Comparison of ENCODE assay signal across 9 cellular contexts in the genomic region with DNA sequence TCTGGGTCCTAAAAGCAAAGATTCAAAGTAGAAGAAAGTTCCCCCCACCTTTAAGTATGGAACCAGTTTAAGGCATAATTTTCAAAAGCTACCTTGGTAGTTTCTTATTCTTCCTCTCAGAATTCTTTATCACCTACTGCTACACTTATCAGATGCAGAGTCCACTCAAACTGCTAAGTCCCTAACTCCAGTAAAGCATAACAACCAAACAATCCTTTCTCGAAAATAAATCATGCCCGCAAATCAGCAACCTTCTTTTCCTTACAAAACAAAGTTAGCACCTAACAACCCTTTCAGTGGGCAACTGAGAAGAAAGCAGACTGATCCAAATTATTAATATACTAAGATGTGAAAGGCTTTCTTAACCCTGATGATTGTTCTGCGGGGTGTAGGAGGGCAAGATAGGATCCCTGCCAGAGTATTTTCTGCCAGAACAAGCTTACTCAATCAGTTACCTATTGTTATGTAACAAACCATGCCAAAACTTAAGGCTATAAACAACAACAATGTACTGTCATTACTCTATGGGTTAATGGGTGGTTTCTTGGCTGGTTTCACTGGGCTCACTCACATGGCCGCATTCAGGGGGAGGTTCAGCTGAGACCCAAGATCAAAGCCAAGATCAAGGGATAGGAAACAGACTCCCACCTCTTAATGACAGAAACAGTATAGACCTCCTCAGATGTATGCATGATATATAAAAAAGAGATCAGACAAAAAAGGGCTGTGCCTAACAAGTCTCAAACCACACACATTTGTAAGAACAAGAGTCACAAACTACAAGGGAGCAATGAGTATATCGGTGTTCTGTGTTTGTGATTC. TPM values are rescaled to one million over a fixed set of nuclear protein-coding genes. Genes with fewer than 3 reads are reported as not detected.
A peak's percentile ranks its signal among the peaks of the same experiment; 100 is the strongest.
DNase-seq lines count a peak whose midpoint lies in the region; ATAC-seq and TF ChIP-seq lines count a peak whose summit lies in the region.
"Had no signal": no experiment of that assay in that cellular context is flagged by ENCODE, and none has a peak within 500 bp of the region (broad histone marks: within the 10 kb centered on the region; RNA-seq: fewer than 3 reads in every experiment).

No MANE protein-coding gene starts in this region.

- in situ Hi-C loops in mammary epithelial cell (cut with MboI; ENCODE audit: low sequenced_read_pairs in 2 of 2), result loop anchor here (25.0 kb wide), 1 partner anchor 173 kb away; no protein-coding TSS in a partner anchor

- ATAC-seq in GM18868 (IDR thresholded peaks at IDR 0.05; ENCODE audit: unreplicated experiment) (peak; percentile 34), HG03432 (IDR thresholded peaks at IDR 0.05; ENCODE audit: unreplicated experiment) (peak; percentile 10), GM21717 (IDR thresholded peaks at IDR 0.05; ENCODE audit: unreplicated experiment) (no peak)

- H3K27me3 ChIP-seq in mammary epithelial cell (ENCODE audit: insufficient read depth, low read length), result no peaks in the 10 kb centered on the region

- TF ChIP-seq CTCF in mammary epithelial cell (conservative IDR thresholded peaks at IDR 0.05 in 1 of 2, IDR thresholded peaks at IDR 0.05 in 1 of 2; ENCODE audit: extremely low read depth in 1 of 2, insufficient read depth in 1 of 2, low read depth in 1 of 2, low read length in 2 of 2), result no peak

- DNase-seq in mammary epithelial cell (no peak), pulmonary artery endothelial cell (ENCODE audit: low read depth, low spot score) (peak; percentile 4), NCI-H510A treated with DMSO at 0.1 percent for 48 hours (lab: John Stamatoyannopoulos, UW) (no peak), AG08396 (ENCODE audit: low spot score) (no peak), mucosa of gallbladder (ENCODE audit: low spot score) (no peak)
- DNase-seq: DMS79 had no signal

- no peaks in the 10 kb centered on the region for H3K36me3 ChIP-seq in mammary epithelial cell (ENCODE audit: insufficient read depth, low read length)

- H3K4me3 ChIP-seq in mammary epithelial cell (replicated peaks in 1 of 3; ENCODE audit: insufficient read depth in 1 of 3, low read depth in 2 of 3, low read length in 3 of 3), result no peak overlapping the region

- H3K9me3 ChIP-seq in mammary epithelial cell (replicated peaks; ENCODE audit: insufficient read depth, low read length), result no peaks in the 10 kb centered on the region

- no TSS peak for BruUV-seq in mammary epithelial cell (replicated peaks; lab: Mats Ljungman, UMichigan)

- WGBS in mammary epithelial cell (ENCODE audit: low coverage, missing lambda C conversion rate), result 73% methylated on average over 5 of the region's 5 CpGs

- H3K79me2 ChIP-seq in mammary epithelial cell (ENCODE audit: insufficient read depth, low read length), result peaks cover 93% of the 10 kb centered on the region

- dilution Hi-C loops in mammary epithelial cell (cut with HindIII; ENCODE audit: low sequenced_read_pairs), result no loop called here

- H4K20me1 ChIP-seq in mammary epithelial cell (ENCODE audit: insufficient read depth, low read length), result peaks cover 3% of the 10 kb centered on the region

- H3K4me1 ChIP-seq in mammary epithelial cell (ENCODE audit: insufficient read depth, low read length), result peaks cover 23% of the 10 kb centered on the region

- H2AFZ ChIP-seq in mammary epithelial cell (ENCODE audit: low read depth, low read length), result no peak overlapping the region

- H3K4me2 ChIP-seq in mammary epithelial cell (ENCODE audit: insufficient read depth, low read depth, low read length), result peak overlapping the region; percentile 19

- intact Hi-C loops in mammary epithelial cell (cut with micrococcal nuclease), result no loop called here

- H3K9ac ChIP-seq in mammary epithelial cell (ENCODE audit: insufficient read depth, low read length), result no peak overlapping the region

- CTCF ChIA-PET in mammary epithelial cell (lab: Charles Lee; ENCODE audit: low non-redundant PET), result interaction anchor here (0.7 kb wide), 1 partner anchor 43 kb away, joined by 4 read pairs; no protein-coding TSS in a partner anchor

- peak overlapping the region; percentile 37 for H3K27ac ChIP-seq in mammary epithelial cell (ENCODE audit: insufficient read depth, low read depth, low read length)

RNA-seq across cellular contexts. Expression of a gene that starts 42.0 kb away (rescaled TPM):
- total RNA-seq in mammary epithelial cell, result 10 to 100 TPM; 52.4 to 76.0 TPM
- polyA plus RNA-seq in mammary epithelial cell, result 31.9 TPM
- 65.6 TPM for polyA minus RNA-seq in mammary epithelial cell
- total RNA-seq in pulmonary artery endothelial cell, result 24.1 and 27.3 TPM in 2 replicates
- total RNA-seq in mucosa of gallbladder, result 57.6 TPM
